In the genomic region with DNA sequence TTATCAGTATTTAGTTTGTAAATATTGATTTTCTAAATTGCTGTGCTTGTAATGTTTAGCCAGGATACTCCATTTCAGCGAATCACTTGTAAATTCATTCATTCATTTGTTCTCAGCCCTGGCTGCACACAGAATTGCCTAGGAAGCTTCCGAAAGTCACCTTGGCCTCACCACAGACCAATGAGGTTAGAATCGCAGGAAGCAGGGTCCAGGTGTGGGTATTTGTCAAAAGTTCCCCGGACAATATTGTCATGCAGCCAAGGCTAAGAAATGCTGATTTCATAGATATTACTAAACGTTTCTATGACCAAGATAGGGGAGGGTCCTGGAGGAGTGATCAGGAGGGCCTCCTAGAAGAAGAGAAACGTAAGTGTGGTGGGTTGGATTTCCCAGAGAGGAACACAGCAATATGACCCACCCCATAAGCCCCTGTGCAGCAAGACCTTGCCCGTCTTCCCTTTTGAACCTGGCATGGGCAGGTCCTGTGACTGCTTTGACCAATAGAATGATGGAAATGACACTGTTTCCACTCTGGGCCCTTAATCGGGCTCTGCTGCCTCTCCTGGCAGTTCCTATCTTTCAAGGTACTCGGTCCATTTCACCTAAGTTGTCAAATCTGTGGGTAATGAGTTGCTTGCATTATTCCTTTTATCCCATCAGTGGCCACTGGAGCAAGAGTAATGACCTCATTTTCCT, we compare ENCODE assay signal across 21 cellular contexts.
"Had no signal": no experiment of that assay in that cellular context is flagged by ENCODE, and none has a peak within 500 bp of the region (broad histone marks: within the 10 kb centered on the region; RNA-seq: fewer than 3 reads in every experiment).

No MANE protein-coding gene starts in this region.

- ATAC-seq: PC-3 had no signal

- H3K36me3 ChIP-seq: MG63, Peyer's patch, SJSA1 had no signal

- H3K9me3 ChIP-seq: MG63, Peyer's patch, SJSA1 had no signal

- DNase-seq: Karpas-422; KBM-7; MG63; NCI-H1092; NCI-H1105 treated with DMSO at 0.1 percent for 48 hours; NCI-H1417 treated with DMSO at 0.1 percent for 48 hours; NCI-H146; NCI-H1694 treated with DMSO at 0.1 percent for 48 hours; NCI-H1930; NCI-H2081; NCI-H2107; NCI-H2227 treated with DMSO at 0.1 percent for 48 hours; NCI-H524; NCI-H526 treated with DMSO at 0.1 percent for 48 hours; NCI-H774; NK-92 treated with Interleukin-12 subunit alpha and Interleukin-12 subunit beta, amount 100 ng/mL, for 24 hours; PC-3; Peyer's patch; SHP77 had no signal

- H3K27ac ChIP-seq: Peyer's patch, SJSA1, SK-N-MC had no signal

- H3K27me3 ChIP-seq: Peyer's patch, SJSA1 had no signal

- H3K4me1 ChIP-seq: Peyer's patch had no signal

- H3K4me3 ChIP-seq: MG63, Peyer's patch, SJSA1, SK-N-MC had no signal
